Comparison of ENCODE assay signal across 8 cellular contexts in genomic region chr3:188106006-188106405, GRCh38.
"Had no signal": no experiment of that assay in that cellular context is flagged by ENCODE, and none has a peak within 500 bp of the region (broad histone marks: within the 10 kb centered on the region; RNA-seq: fewer than 3 reads in every experiment).

No MANE protein-coding gene starts in this region.

- H3K4me3 ChIP-seq: GM12878 had no signal

- DNase-seq: GDM1, GF-D8 had no signal

- ATAC-seq: GM12878 had no signal

- FAIRE-seq: G401.6, GM12878, GM12891, GM12892, GM18507, GM19239 had no signal
